In genomic region chr1:70685300-70686286, GRCh38 we compare ENCODE assay signal across 8 cellular contexts.
A peak's percentile ranks its signal among the peaks of the same experiment; 100 is the strongest.
DNase-seq lines count a peak whose midpoint lies in the region; ATAC-seq, FAIRE-seq and TF ChIP-seq lines count a peak whose summit lies in the region.

No MANE protein-coding gene starts in this region.

- H3K27ac ChIP-seq in kidney (ENCODE audit: low read depth in 2 of 2, low read length in 2 of 2): no peak overlapping the region

- H3K4me3 ChIP-seq in AG04449 (ENCODE audit: low read depth, low read length) (no peak overlapping the region), kidney (ENCODE audit: low read length in 2 of 2) (no peak overlapping the region)

- H3K36me3 Mint-ChIP-seq in MCF 10A (ENCODE audit: insufficient read depth, unreplicated experiment): no peaks in the 10 kb centered on the region

- no peak overlapping the region for H3K4me3 Mint-ChIP-seq in MCF 10A (ENCODE audit: unreplicated experiment)

- FAIRE-seq in GM18507 (lab: Jason Lieb, UNC) (peak; percentile 96), kidney (lab: Jason Lieb, UNC) (peak; percentile 85)

- no peak overlapping the region for H3K27ac Mint-ChIP-seq in MCF 10A (ENCODE audit: low read depth, unreplicated experiment)

- peak; percentile 96 for ATAC-seq in HG02840 (IDR thresholded peaks at IDR 0.05; ENCODE audit: low FRiP score, unreplicated experiment)

- intact Hi-C loops in MCF 10A (cut with micrococcal nuclease): loop anchor here (1.0 to 5.0 kb wide), 2 partner anchors 212 to 365 kb away; no protein-coding TSS in a partner anchor
- intact Hi-C loops in kidney (cut with DNase I): loop anchor here (10.0 kb wide), 1 partner anchor 359 kb away; the partner anchor contains the start of gene PTGER3

- H3K27me3 Mint-ChIP-seq in MCF 10A (ENCODE audit: insufficient read depth, unreplicated experiment): peaks cover 56% of the 10 kb centered on the region

- TF ChIP-seq CTCF in AG04449 (IDR thresholded peaks at IDR 0.05; ENCODE audit: insufficient read depth, low read length, missing control alignments) (peak; percentile 81), MCF 10A (IDR thresholded peaks at IDR 0.05; ENCODE audit: unreplicated experiment) (peak; percentile 88), kidney (IDR thresholded peaks at IDR 0.05; ENCODE audit: borderline replicate concordance, extremely low read depth, insufficient read depth) (peak; percentile 89)

- BruUV-seq in MCF 10A (replicated peaks; lab: Mats Ljungman, UMichigan): no TSS peak

- POLR2A ChIA-PET in AG04449 (lab: Yijun Ruan, JAX) (no interaction called here), MCF 10A (lab: Yijun Ruan, JAX) (no interaction called here)

- CTCF ChIA-PET in AG04449 (lab: Yijun Ruan, JAX): interaction anchor here (0.6 to 5.6 kb wide), 13 partner anchors 8 to 405 kb away, joined by 3 to 79 read pairs (median 4); partner anchors contain the start of gene PTGER3
- CTCF ChIA-PET in MCF 10A (lab: Yijun Ruan, JAX): interaction anchor here (0.6 to 1.7 kb wide), 18 partner anchors 9 to 863 kb away, joined by 3 to 8 read pairs (median 3); no protein-coding TSS in a partner anchor

- H3K4me1 Mint-ChIP-seq in MCF 10A (ENCODE audit: insufficient read depth, unreplicated experiment): no peaks in the 10 kb centered on the region

- no peaks in the 10 kb centered on the region for H3K9me3 ChIP-seq in kidney (ENCODE audit: control insufficient read depth in 1 of 2, low read length in 2 of 2)

- peaks cover 0 to 3% of the 10 kb centered on the region in 2 donors for H3K4me1 ChIP-seq in kidney (ENCODE audit: control insufficient read depth in 1 of 2, insufficient read depth in 1 of 2, low read depth in 1 of 2, low read length in 2 of 2)

- no peaks in the 10 kb centered on the region for H3K36me3 ChIP-seq in kidney (ENCODE audit: control insufficient read depth in 1 of 2, insufficient read depth in 2 of 2, low read length in 2 of 2)

- DNase-seq in AG04449 (ENCODE audit: low read depth, low spot score) (peak; percentile 5), GM18507 (ENCODE audit: extremely low spot score, insufficient read length, low read depth) (peak; percentile 26), NCI-H1048 (lab: John Stamatoyannopoulos, UW) (peak; percentile 30), SKM-1 treated with dmso at 0.1 percent for 144 hours (lab: John Stamatoyannopoulos, UW; ENCODE audit: unreplicated experiment) (peak; percentile 66), MCF 10A (ENCODE audit: unreplicated experiment) (peak; percentile 80), kidney (peak; percentile 51)
- peak; percentile 15 to 21 for DNase-seq in stimulated activated CD4-positive, alpha-beta T cell treated with anti-CD3 and anti-CD28 coated beads, Interleukin-4, amount 100 ng/mL, for 48 hours (ENCODE audit: low read depth in 2 of 2)

- no peaks in the 10 kb centered on the region for H3K9me3 Mint-ChIP-seq in MCF 10A (ENCODE audit: unreplicated experiment)

- H3K9ac ChIP-seq in kidney (ENCODE audit: low read length in 2 of 2): peak overlapping the region in 1 of 2 donors; percentile 39

Comparison
In these comparisons a context has a peak if more than half of its experiments do, and no peak if none do; other contexts are left out.
1. DNase-seq: peak in every context shown above with its lines; median percentile 80 in MCF 10A; 66 in SKM-1 treated with dmso at 0.1 percent for 144 hours; 51 in kidney; 30 in NCI-H1048; 26 in GM18507; 18 in stimulated activated CD4-positive, alpha-beta T cell treated with anti-CD3 and anti-CD28 coated beads, Interleukin-4, amount 100 ng/mL, for 48 hours; 5 in AG04449.